Comparison of ENCODE assay signal across 9 cellular contexts in genomic region chr2:162490052-162490717, GRCh38.
DNase-seq lines count a peak whose midpoint lies in the region; ATAC-seq and TF ChIP-seq lines count a peak whose summit lies in the region.
"Had no signal": no experiment of that assay in that cellular context is flagged by ENCODE, and none has a peak within 500 bp of the region (broad histone marks: within the 10 kb centered on the region; RNA-seq: fewer than 3 reads in every experiment).

No MANE protein-coding gene starts in this region.

- 58% methylated on average over 5 of the region's 5 CpGs for WGBS in mammary epithelial cell (ENCODE audit: low coverage, missing lambda C conversion rate)
- 90% methylated on average over 5 of the region's 5 CpGs for WGBS in upper lobe of left lung, 2 donors

- TF ChIP-seq CTCF in mammary epithelial cell (conservative IDR thresholded peaks at IDR 0.05 in 1 of 2, IDR thresholded peaks at IDR 0.05 in 1 of 2; ENCODE audit: extremely low read depth in 1 of 2, insufficient read depth in 1 of 2, low read depth in 1 of 2, low read length in 2 of 2) = no peak
- TF ChIP-seq CTCF in upper lobe of left lung (IDR thresholded peaks at IDR 0.05) = no peak

- no peak overlapping the region for H3K9ac ChIP-seq in mammary epithelial cell (ENCODE audit: insufficient read depth, low read length)

- peaks cover 8% of the 10 kb centered on the region for H3K4me1 ChIP-seq in mammary epithelial cell (ENCODE audit: insufficient read depth, low read length)
- H3K4me1 ChIP-seq in upper lobe of left lung = no peaks in the 10 kb centered on the region
- H3K4me1 ChIP-seq: heart right ventricle had no signal

- TF ChIP-seq POLR2A in GM18505 (IDR thresholded peaks at IDR 0.05; ENCODE audit: borderline replicate concordance, extremely low read depth, insufficient read depth, insufficient read length) (no peak), upper lobe of left lung (IDR thresholded peaks at IDR 0.05) (no peak)

- no peaks in the 10 kb centered on the region for H3K36me3 ChIP-seq in mammary epithelial cell (ENCODE audit: insufficient read depth, low read length)
- H3K36me3 ChIP-seq in upper lobe of left lung = no peaks in the 10 kb centered on the region
- H3K36me3 ChIP-seq in H7 (replicated peaks; ENCODE audit: control insufficient read depth, insufficient read depth, low read length) = no peaks in the 10 kb centered on the region
- H3K36me3 ChIP-seq: heart right ventricle had no signal

- H3K4me3 ChIP-seq in mammary epithelial cell (replicated peaks in 1 of 3; ENCODE audit: insufficient read depth in 1 of 3, low read depth in 2 of 3, low read length in 3 of 3) (peak overlapping the region in 2 of 3 experiments; percentile 11 to 26), upper lobe of left lung (no peak overlapping the region), H7 (ENCODE audit: insufficient read depth, low read depth, low read length) (no peak overlapping the region)
- H3K4me3 ChIP-seq: heart right ventricle had no signal

- H3K79me2 ChIP-seq in mammary epithelial cell (ENCODE audit: insufficient read depth, low read length) = no peaks in the 10 kb centered on the region

- H3K4me2 ChIP-seq in mammary epithelial cell (ENCODE audit: insufficient read depth, low read depth, low read length) = peak overlapping the region; percentile 71

- no peaks in the 10 kb centered on the region for H3K9me3 ChIP-seq in mammary epithelial cell (replicated peaks; ENCODE audit: insufficient read depth, low read length)
- H3K9me3 ChIP-seq in upper lobe of left lung = peaks cover 0 to 19% (median 13%) of the 10 kb centered on the region in 4 donors

- no peaks in the 10 kb centered on the region for H4K20me1 ChIP-seq in mammary epithelial cell (ENCODE audit: insufficient read depth, low read length)

- intact Hi-C loops in mammary epithelial cell (cut with micrococcal nuclease) = no loop called here

- dilution Hi-C loops in mammary epithelial cell (cut with HindIII; ENCODE audit: low sequenced_read_pairs) = no loop called here

- in situ Hi-C loops in mammary epithelial cell (cut with MboI; ENCODE audit: low sequenced_read_pairs in 2 of 2) = no loop called here

- CTCF ChIA-PET in mammary epithelial cell (lab: Charles Lee; ENCODE audit: low non-redundant PET) = no interaction called here

- H3K27ac ChIP-seq in mammary epithelial cell (ENCODE audit: insufficient read depth, low read depth, low read length) (no peak overlapping the region), upper lobe of left lung (no peak overlapping the region)
- H3K27ac ChIP-seq: heart right ventricle had no signal

- BruUV-seq in mammary epithelial cell (replicated peaks; lab: Mats Ljungman, UMichigan) = no TSS peak

- peak overlapping the region; percentile 82 for H2AFZ ChIP-seq in mammary epithelial cell (ENCODE audit: low read depth, low read length)

- DNase-seq in mammary epithelial cell (peak; percentile 37), upper lobe of left lung (no peak), NCI-H2081 treated with DMSO at 0.1 percent for 48 hours (lab: John Stamatoyannopoulos, UW) (no peak), H7 (no peak), AG08396 (ENCODE audit: low spot score) (no peak)
- DNase-seq: heart right ventricle had no signal

- ATAC-seq in GM18505 (IDR thresholded peaks at IDR 0.05; ENCODE audit: unreplicated experiment) = peak; percentile 59
- peak; percentile 85 for ATAC-seq in GM21381 (IDR thresholded peaks at IDR 0.05; ENCODE audit: unreplicated experiment)
- ATAC-seq in HG03175 (IDR thresholded peaks at IDR 0.05; ENCODE audit: unreplicated experiment) = peak; percentile 86
- ATAC-seq in upper lobe of left lung (ENCODE audit: low FRiP score in 2 of 2) = no peak
- ATAC-seq: heart right ventricle had no signal

- no peak for TF ChIP-seq EP300 in upper lobe of left lung (IDR thresholded peaks at IDR 0.05)

- H3K27me3 ChIP-seq in mammary epithelial cell (ENCODE audit: insufficient read depth, low read length) (no peaks in the 10 kb centered on the region), upper lobe of left lung (no peaks in the 10 kb centered on the region), H7 (ENCODE audit: control insufficient read depth, insufficient read depth, low read length) (no peaks in the 10 kb centered on the region)
- H3K27me3 ChIP-seq: heart right ventricle had no signal

Comparison
In these comparisons a context has a peak if more than half of its experiments do, and no peak if none do; other contexts are left out.
1. ATAC-seq: peak in GM18505 (single experiment), GM21381 (single experiment) and HG03175 (single experiment); none in upper lobe of left lung (0 of 2).
2. H3K4me3 ChIP-seq: peak in mammary epithelial cell (2 of 3); none in upper lobe of left lung (0 of 4) and H7 (single experiment).